1 cellular context compared by ENCODE assay signal in the genomic region with DNA sequence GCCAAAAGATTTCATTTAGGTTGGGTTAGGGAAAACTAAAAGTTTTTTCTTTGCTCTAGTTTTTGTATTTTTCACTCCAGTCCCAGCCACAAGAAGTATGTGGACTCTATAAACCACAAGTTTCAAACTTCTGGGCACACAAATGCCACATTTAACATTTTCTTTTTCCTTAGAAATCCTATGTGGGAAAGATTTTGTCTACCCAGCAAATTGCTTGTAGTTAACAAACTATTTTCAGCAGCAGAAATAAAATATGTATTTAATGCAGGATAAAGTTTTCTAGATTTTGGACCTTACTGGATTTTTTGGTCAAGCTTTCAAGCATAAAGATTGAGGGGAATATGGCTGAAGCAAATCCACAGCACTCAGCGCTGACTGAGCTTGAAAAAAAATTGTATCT.
TF ChIP-seq lines count a peak whose summit lies in the region.

No MANE protein-coding gene starts in this region.

TF ChIP-seq in GM23338, 12 proteins besides CTCF, POLR2A, EP300 and RAD21 (continued from another document):
- TF ChIP-seq, protein P1, sequence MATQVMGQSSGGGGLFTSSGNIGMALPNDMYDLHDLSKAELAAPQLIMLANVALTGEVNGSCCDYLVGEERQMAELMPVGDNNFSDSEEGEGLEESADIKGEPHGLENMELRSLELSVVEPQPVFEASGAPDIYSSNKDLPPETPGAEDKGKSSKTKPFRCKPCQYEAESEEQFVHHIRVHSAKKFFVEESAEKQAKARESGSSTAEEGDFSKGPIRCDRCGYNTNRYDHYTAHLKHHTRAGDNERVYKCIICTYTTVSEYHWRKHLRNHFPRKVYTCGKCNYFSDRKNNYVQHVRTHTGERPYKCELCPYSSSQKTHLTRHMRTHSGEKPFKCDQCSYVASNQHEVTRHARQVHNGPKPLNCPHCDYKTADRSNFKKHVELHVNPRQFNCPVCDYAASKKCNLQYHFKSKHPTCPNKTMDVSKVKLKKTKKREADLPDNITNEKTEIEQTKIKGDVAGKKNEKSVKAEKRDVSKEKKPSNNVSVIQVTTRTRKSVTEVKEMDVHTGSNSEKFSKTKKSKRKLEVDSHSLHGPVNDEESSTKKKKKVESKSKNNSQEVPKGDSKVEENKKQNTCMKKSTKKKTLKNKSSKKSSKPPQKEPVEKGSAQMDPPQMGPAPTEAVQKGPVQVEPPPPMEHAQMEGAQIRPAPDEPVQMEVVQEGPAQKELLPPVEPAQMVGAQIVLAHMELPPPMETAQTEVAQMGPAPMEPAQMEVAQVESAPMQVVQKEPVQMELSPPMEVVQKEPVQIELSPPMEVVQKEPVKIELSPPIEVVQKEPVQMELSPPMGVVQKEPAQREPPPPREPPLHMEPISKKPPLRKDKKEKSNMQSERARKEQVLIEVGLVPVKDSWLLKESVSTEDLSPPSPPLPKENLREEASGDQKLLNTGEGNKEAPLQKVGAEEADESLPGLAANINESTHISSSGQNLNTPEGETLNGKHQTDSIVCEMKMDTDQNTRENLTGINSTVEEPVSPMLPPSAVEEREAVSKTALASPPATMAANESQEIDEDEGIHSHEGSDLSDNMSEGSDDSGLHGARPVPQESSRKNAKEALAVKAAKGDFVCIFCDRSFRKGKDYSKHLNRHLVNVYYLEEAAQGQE (IDR thresholded peaks at IDR 0.05; ENCODE audit: unreplicated experiment) = no peak
- no peak for TF ChIP-seq NANOG (IDR thresholded peaks at IDR 0.05; ENCODE audit: borderline replicate concordance)
- TF ChIP-seq, protein P2, sequence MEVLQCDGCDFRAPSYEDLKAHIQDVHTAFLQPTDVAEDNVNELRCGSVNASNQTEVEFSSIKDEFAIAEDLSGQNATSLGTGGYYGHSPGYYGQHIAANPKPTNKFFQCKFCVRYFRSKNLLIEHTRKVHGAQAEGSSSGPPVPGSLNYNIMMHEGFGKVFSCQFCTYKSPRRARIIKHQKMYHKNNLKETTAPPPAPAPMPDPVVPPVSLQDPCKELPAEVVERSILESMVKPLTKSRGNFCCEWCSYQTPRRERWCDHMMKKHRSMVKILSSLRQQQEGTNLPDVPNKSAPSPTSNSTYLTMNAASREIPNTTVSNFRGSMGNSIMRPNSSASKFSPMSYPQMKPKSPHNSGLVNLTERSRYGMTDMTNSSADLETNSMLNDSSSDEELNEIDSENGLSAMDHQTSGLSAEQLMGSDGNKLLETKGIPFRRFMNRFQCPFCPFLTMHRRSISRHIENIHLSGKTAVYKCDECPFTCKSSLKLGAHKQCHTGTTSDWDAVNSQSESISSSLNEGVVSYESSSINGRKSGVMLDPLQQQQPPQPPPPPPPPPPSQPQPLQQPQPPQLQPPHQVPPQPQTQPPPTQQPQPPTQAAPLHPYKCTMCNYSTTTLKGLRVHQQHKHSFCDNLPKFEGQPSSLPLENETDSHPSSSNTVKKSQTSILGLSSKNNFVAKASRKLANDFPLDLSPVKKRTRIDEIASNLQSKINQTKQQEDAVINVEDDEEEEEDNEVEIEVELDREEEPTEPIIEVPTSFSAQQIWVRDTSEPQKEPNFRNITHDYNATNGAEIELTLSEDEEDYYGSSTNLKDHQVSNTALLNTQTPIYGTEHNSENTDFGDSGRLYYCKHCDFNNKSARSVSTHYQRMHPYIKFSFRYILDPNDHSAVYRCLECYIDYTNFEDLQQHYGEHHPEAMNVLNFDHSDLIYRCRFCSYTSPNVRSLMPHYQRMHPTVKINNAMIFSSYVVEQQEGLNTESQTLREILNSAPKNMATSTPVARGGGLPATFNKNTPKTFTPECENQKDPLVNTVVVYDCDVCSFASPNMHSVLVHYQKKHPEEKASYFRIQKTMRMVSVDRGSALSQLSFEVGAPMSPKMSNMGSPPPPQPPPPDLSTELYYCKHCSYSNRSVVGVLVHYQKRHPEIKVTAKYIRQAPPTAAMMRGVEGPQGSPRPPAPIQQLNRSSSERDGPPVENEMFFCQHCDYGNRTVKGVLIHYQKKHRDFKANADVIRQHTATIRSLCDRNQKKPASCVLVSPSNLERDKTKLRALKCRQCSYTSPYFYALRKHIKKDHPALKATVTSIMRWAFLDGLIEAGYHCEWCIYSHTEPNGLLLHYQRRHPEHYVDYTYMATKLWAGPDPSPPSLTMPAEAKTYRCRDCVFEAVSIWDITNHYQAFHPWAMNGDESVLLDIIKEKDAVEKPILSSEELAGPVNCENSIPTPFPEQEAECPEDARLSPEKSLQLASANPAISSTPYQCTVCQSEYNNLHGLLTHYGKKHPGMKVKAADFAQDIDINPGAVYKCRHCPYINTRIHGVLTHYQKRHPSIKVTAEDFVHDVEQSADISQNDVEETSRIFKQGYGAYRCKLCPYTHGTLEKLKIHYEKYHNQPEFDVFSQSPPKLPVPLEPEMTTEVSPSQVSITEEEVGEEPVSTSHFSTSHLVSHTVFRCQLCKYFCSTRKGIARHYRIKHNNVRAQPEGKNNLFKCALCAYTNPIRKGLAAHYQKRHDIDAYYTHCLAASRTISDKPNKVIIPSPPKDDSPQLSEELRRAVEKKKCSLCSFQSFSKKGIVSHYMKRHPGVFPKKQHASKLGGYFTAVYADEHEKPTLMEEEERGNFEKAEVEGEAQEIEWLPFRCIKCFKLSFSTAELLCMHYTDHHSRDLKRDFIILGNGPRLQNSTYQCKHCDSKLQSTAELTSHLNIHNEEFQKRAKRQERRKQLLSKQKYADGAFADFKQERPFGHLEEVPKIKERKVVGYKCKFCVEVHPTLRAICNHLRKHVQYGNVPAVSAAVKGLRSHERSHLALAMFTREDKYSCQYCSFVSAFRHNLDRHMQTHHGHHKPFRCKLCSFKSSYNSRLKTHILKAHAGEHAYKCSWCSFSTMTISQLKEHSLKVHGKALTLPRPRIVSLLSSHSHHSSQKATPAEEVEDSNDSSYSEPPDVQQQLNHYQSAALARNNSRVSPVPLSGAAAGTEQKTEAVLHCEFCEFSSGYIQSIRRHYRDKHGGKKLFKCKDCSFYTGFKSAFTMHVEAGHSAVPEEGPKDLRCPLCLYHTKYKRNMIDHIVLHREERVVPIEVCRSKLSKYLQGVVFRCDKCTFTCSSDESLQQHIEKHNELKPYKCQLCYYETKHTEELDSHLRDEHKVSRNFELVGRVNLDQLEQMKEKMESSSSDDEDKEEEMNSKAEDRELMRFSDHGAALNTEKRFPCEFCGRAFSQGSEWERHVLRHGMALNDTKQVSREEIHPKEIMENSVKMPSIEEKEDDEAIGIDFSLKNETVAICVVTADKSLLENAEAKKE (CRISPR knock-in tag; IDR thresholded peaks at IDR 0.05) = no peak
- no peak for TF ChIP-seq JUNB (IDR thresholded peaks at IDR 0.05; ENCODE audit: unreplicated experiment)
- TF ChIP-seq, protein P3, sequence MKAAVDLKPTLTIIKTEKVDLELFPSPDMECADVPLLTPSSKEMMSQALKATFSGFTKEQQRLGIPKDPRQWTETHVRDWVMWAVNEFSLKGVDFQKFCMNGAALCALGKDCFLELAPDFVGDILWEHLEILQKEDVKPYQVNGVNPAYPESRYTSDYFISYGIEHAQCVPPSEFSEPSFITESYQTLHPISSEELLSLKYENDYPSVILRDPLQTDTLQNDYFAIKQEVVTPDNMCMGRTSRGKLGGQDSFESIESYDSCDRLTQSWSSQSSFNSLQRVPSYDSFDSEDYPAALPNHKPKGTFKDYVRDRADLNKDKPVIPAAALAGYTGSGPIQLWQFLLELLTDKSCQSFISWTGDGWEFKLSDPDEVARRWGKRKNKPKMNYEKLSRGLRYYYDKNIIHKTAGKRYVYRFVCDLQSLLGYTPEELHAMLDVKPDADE (IDR thresholded peaks at IDR 0.05) = no peak
- no peak for TF ChIP-seq STAT1 (IDR thresholded peaks at IDR 0.05; ENCODE audit: unreplicated experiment)
